ENCODE assay signal across 8 cellular contexts in genomic region chr16:29146808-29147643, GRCh38.
DNase-seq lines count a peak whose midpoint lies in the region; ATAC-seq, FAIRE-seq and TF ChIP-seq lines count a peak whose summit lies in the region.
"Not testable (repeated sequence)": the region's sequence is repeated elsewhere in the genome, so short reads cannot be mapped to it uniquely, and the experiment has no call there.

No MANE protein-coding gene starts in this region.

- H3K4me3 Mint-ChIP-seq in CD4-positive, CD25-positive, alpha-beta regulatory T cell: peak overlapping the region in 3 of 4 donors; percentile 11 to 55 (median 43)
- H3K4me3 Mint-ChIP-seq in T-cell; activated CD8-positive, alpha-beta memory T cell treated with anti-CD3 and anti-CD28 coated beads, Interleukin-2, amount 10 ng/mL, durations not matched to agents 7 days and 5 days; memory B cell; stimulated activated naive CD8-positive, alpha-beta T cell treated with anti-CD3 and anti-CD28 coated beads, Interleukin-15, Interleukin-2, amounts not matched to agents 100 ng/mL and 50 ng/mL, for 24 hours: not testable (repeated sequence)
- H3K4me3 Mint-ChIP-seq in immature natural killer cell: peak overlapping the region in 2 of 5 donors; percentile 7 to 63

- H3K9me3 Mint-ChIP-seq in CD4-positive, CD25-positive, alpha-beta regulatory T cell; T-cell; activated CD8-positive, alpha-beta memory T cell treated with anti-CD3 and anti-CD28 coated beads, Interleukin-2, amount 10 ng/mL, durations not matched to agents 7 days and 5 days (ENCODE audit: low read depth); immature natural killer cell; memory B cell; stimulated activated naive CD8-positive, alpha-beta T cell treated with anti-CD3 and anti-CD28 coated beads, Interleukin-15, Interleukin-2, amounts not matched to agents 100 ng/mL and 50 ng/mL, for 24 hours: not testable (repeated sequence)

- ATAC-seq in CD4-positive, CD25-positive, alpha-beta regulatory T cell (ENCODE audit: low read depth in 2 of 2); T-cell (replicated peaks in 1 of 4); activated CD8-positive, alpha-beta memory T cell treated with anti-CD3 and anti-CD28 coated beads, Interleukin-2, amount 10 ng/mL, durations not matched to agents 7 days and 5 days; memory B cell (ENCODE audit: low read depth); omental fat pad (ENCODE audit: low FRiP score): not testable (repeated sequence)

- H3K27me3 ChIP-seq in CD4-positive, CD25-positive, alpha-beta regulatory T cell (ENCODE audit: control insufficient read depth, insufficient read depth, low read length); bronchial epithelial cell (ENCODE audit: control insufficient read depth, insufficient read depth, low read length): not testable (repeated sequence)

- CTCF ChIA-PET in T-cell (lab: Charles Lee); activated CD8-positive, alpha-beta memory T cell treated with anti-CD3 and anti-CD28 coated beads, Interleukin-2, amount 10 ng/mL, durations not matched to agents 7 days and 5 days (lab: Charles Lee): not testable (repeated sequence)

- H3K36me3 ChIP-seq in CD4-positive, CD25-positive, alpha-beta regulatory T cell (ENCODE audit: control insufficient read depth, insufficient read depth, low read length); bronchial epithelial cell (ENCODE audit: control insufficient read depth, insufficient read depth, low read length): not testable (repeated sequence)

- peaks cover 6 to 85% (median 32%) of the 10 kb centered on the region in 4 donors for H3K4me1 Mint-ChIP-seq in CD4-positive, CD25-positive, alpha-beta regulatory T cell
- H3K4me1 Mint-ChIP-seq in T-cell: peaks cover 52 to 56% (median 53%) of the 10 kb centered on the region in 3 donors
- H3K4me1 Mint-ChIP-seq in activated CD8-positive, alpha-beta memory T cell treated with anti-CD3 and anti-CD28 coated beads, Interleukin-2, amount 10 ng/mL, durations not matched to agents 7 days and 5 days: peaks cover 32% of the 10 kb centered on the region
- peaks cover 86 to 87% of the 10 kb centered on the region in 2 donors for H3K4me1 Mint-ChIP-seq in immature natural killer cell
- peaks cover 13% of the 10 kb centered on the region for H3K4me1 Mint-ChIP-seq in memory B cell
- H3K4me1 Mint-ChIP-seq in stimulated activated naive CD8-positive, alpha-beta T cell treated with anti-CD3 and anti-CD28 coated beads, Interleukin-15, Interleukin-2, amounts not matched to agents 100 ng/mL and 50 ng/mL, for 24 hours (ENCODE audit: low read depth): peaks cover 39% of the 10 kb centered on the region

- H3K9me3 ChIP-seq in CD4-positive, CD25-positive, alpha-beta regulatory T cell (ENCODE audit: control insufficient read depth in 2 of 2, low read length in 2 of 2): not testable (repeated sequence)

- peak; percentile 28 for FAIRE-seq in bronchial epithelial cell (lab: Jason Lieb, UNC)

- H3K4me1 ChIP-seq in CD4-positive, CD25-positive, alpha-beta regulatory T cell (ENCODE audit: control insufficient read depth, insufficient read depth, low read length, poor library complexity, severe bottlenecking): peaks cover 39% of the 10 kb centered on the region

- DNase-seq in CD4-positive, CD25-positive, alpha-beta regulatory T cell: peak in 1 of 3 donors; percentile 15
- DNase-seq in T-cell; activated CD8-positive, alpha-beta memory T cell treated with anti-CD3 and anti-CD28 coated beads, Interleukin-2, amount 10 ng/mL, durations not matched to agents 7 days and 5 days; bronchial epithelial cell (ENCODE audit: low read depth); immature natural killer cell; memory B cell (ENCODE audit: low spot score in 2 of 2): not testable (repeated sequence)
- peak; percentile 18 for DNase-seq in omental fat pad (ENCODE audit: low spot score)

- H3K36me3 Mint-ChIP-seq in CD4-positive, CD25-positive, alpha-beta regulatory T cell: peaks cover 29% of the 10 kb centered on the region
- peaks cover 13% of the 10 kb centered on the region for H3K36me3 Mint-ChIP-seq in T-cell
- H3K36me3 Mint-ChIP-seq in activated CD8-positive, alpha-beta memory T cell treated with anti-CD3 and anti-CD28 coated beads, Interleukin-2, amount 10 ng/mL, durations not matched to agents 7 days and 5 days; memory B cell: not testable (repeated sequence)
- H3K36me3 Mint-ChIP-seq in immature natural killer cell: peaks cover 10 to 19% (median 10%) of the 10 kb centered on the region in 3 donors
- peaks cover 28% of the 10 kb centered on the region for H3K36me3 Mint-ChIP-seq in stimulated activated naive CD8-positive, alpha-beta T cell treated with anti-CD3 and anti-CD28 coated beads, Interleukin-15, Interleukin-2, amounts not matched to agents 100 ng/mL and 50 ng/mL, for 24 hours (ENCODE audit: low read depth)

- POLR2A ChIA-PET in T-cell (lab: Charles Lee): not testable (repeated sequence)

- H3K27ac Mint-ChIP-seq in CD4-positive, CD25-positive, alpha-beta regulatory T cell: peak overlapping the region; percentile 98 to 100 (median 99)
- H3K27ac Mint-ChIP-seq in T-cell (peak overlapping the region; percentile 84 to 94), immature natural killer cell (peak overlapping the region; percentile 88 to 100 (median 99)), memory B cell (peak overlapping the region; percentile 58)
- H3K27ac Mint-ChIP-seq in activated CD8-positive, alpha-beta memory T cell treated with anti-CD3 and anti-CD28 coated beads, Interleukin-2, amount 10 ng/mL, durations not matched to agents 7 days and 5 days: peak overlapping the region; percentile 54
- peak overlapping the region; percentile 1 for H3K27ac Mint-ChIP-seq in stimulated activated naive CD8-positive, alpha-beta T cell treated with anti-CD3 and anti-CD28 coated beads, Interleukin-15, Interleukin-2, amounts not matched to agents 100 ng/mL and 50 ng/mL, for 24 hours

- H3K27ac ChIP-seq in CD4-positive, CD25-positive, alpha-beta regulatory T cell (ENCODE audit: insufficient read depth, low read length, poor library complexity, severe bottlenecking): peak overlapping the region; percentile 88

- not testable (repeated sequence) for TF ChIP-seq CTCF in bronchial epithelial cell (IDR thresholded peaks at IDR 0.05; ENCODE audit: insufficient read depth, low read length, severe bottlenecking); omental fat pad (IDR thresholded peaks at IDR 0.05)

- H3K27me3 Mint-ChIP-seq in CD4-positive, CD25-positive, alpha-beta regulatory T cell; T-cell; activated CD8-positive, alpha-beta memory T cell treated with anti-CD3 and anti-CD28 coated beads, Interleukin-2, amount 10 ng/mL, durations not matched to agents 7 days and 5 days; memory B cell; stimulated activated naive CD8-positive, alpha-beta T cell treated with anti-CD3 and anti-CD28 coated beads, Interleukin-15, Interleukin-2, amounts not matched to agents 100 ng/mL and 50 ng/mL, for 24 hours: not testable (repeated sequence)
- peaks cover 5 to 13% (median 6%) of the 10 kb centered on the region in 3 donors for H3K27me3 Mint-ChIP-seq in immature natural killer cell (ENCODE audit: low read depth in 3 of 3)

- H3K4me3 ChIP-seq in CD4-positive, CD25-positive, alpha-beta regulatory T cell (ENCODE audit: low read depth, low read length); bronchial epithelial cell (ENCODE audit: low read depth, low read length): not testable (repeated sequence)

Comparison
In these comparisons a context has a peak if more than half of its experiments do, and no peak if none do; other contexts are left out.
1. H3K27ac Mint-ChIP-seq: peak in every context shown above with its lines; median percentile 99 in CD4-positive, CD25-positive, alpha-beta regulatory T cell; 99 in immature natural killer cell; 89 in T-cell; 58 in memory B cell; 54 in activated CD8-positive, alpha-beta memory T cell treated with anti-CD3 and anti-CD28 coated beads, Interleukin-2, amount 10 ng/mL, durations not matched to agents 7 days and 5 days; 1 in stimulated activated naive CD8-positive, alpha-beta T cell treated with anti-CD3 and anti-CD28 coated beads, Interleukin-15, Interleukin-2, amounts not matched to agents 100 ng/mL and 50 ng/mL, for 24 hours.